Comparison of ENCODE assay signal across 14 cellular contexts in the genomic region with DNA sequence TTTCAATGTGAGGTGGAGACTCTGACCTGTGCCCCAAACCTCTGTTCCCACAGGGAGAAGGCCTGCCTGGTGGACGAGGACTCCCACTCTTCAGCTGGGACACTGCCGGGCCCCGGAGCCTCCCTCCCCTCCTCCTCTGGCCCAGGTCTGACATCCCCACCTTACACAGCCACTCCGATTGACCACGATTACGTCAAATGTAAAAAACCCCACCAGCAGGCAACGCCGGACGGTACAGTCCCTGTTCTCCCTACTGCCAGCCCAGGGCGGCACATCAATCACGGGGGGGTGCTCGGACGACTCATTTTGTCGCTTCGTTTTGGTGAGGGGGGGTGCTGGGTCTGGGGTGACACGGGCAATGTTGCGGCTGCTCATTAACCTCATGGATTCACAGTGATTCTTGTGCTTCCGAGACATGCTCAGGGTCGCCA.
DNase-seq lines count a peak whose midpoint lies in the region; ATAC-seq, FAIRE-seq and TF ChIP-seq lines count a peak whose summit lies in the region.
"Had no signal": no experiment of that assay in that cellular context is flagged by ENCODE, and none has a peak within 500 bp of the region (broad histone marks: within the 10 kb centered on the region; RNA-seq: fewer than 3 reads in every experiment).

No MANE protein-coding gene starts in this region.

- POLR2A ChIA-PET in HepG2 (lab: Yijun Ruan, JAX), result no interaction called here

- 96% methylated on average over 13 of the region's 19 CpGs for WGBS in HepG2 (ENCODE audit: low lambda C conversion rate)
- WGBS in sigmoid colon, 2 donors, result 96% methylated on average over 19 of the region's 19 CpGs

- TF ChIP-seq CTCF in HepG2 (CRISPR knock-in tag; IDR thresholded peaks at IDR 0.05), result no peak
- no peak for TF ChIP-seq CTCF in sigmoid colon (IDR thresholded peaks at IDR 0.05)

- intact Hi-C loops in HepG2 (cut with micrococcal nuclease; ENCODE audit: unreplicated experiment), result loop anchor here (10.0 kb wide), 1 partner anchor 47 kb away; no protein-coding TSS in a partner anchor
- intact Hi-C loops in sigmoid colon (cut with DNase I), result no loop called here

- CTCF ChIA-PET in HepG2 (lab: Yijun Ruan, JAX; ENCODE audit: low intra/inter-chr PET ratio, low total read pairs), result no interaction called here

- H4K20me1 ChIP-seq in HepG2 (ENCODE audit: insufficient read depth, low read length), result no peaks in the 10 kb centered on the region

- peak; percentile 39 for DNase-seq in activated effector memory CD4-positive, alpha-beta T cell treated with anti-CD3 and anti-CD28 coated beads, Interleukin-2, amount 50 U/mL, for 16 hours
- no peak for DNase-seq in activated effector memory CD4-positive, alpha-beta T cell treated with Interleukin-2 at 50 U/mL for 16 hours
- no peak for DNase-seq in HepG2 (ENCODE audit: low spot score)
- peak; percentile 48 for DNase-seq in sigmoid colon
- no peak for DNase-seq in substantia nigra (lab: John Stamatoyannopoulos, UW)
- no peak for DNase-seq in stimulated activated naive CD8-positive, alpha-beta T cell treated with anti-CD3 and anti-CD28 coated beads, Interleukin-15, Interleukin-2, amounts not matched to agents 100 U/mL and 50 U/mL, for 24 hours
- DNase-seq in RCC 7860 (ENCODE audit: low spot score), result no peak
- DNase-seq: 8988T; CD4-positive, CD25-positive, alpha-beta regulatory T cell; GM23248 had no signal

- H3K36me3 ChIP-seq in HepG2 (replicated peaks in 1 of 2; ENCODE audit: control insufficient read depth in 1 of 2, insufficient read depth in 2 of 2, low read length in 2 of 2) (peaks cover 37 to 88% of the 10 kb centered on the region in 2 experiments), sigmoid colon (peaks cover 5 to 75% (median 27%) of the 10 kb centered on the region in 4 donors)

- no peak overlapping the region for H3K4me2 ChIP-seq in HepG2 (ENCODE audit: low read depth, low read length)
- H3K4me2 ChIP-seq: BLaER1 treated with 17β-estradiol and CSF1 and Interleukin-3, amounts not matched to agents 10 nM and 100 nM had no signal

- TF ChIP-seq EP300 in HepG2 (IDR thresholded peaks at IDR 0.05; ENCODE audit: low read depth in 2 of 2, low read length in 2 of 2), result no peak
- TF ChIP-seq EP300 in HepG2 (CRISPR knock-in tag; IDR thresholded peaks at IDR 0.05; ENCODE audit: borderline replicate concordance), result no peak
- no peak for TF ChIP-seq EP300 in sigmoid colon (IDR thresholded peaks at IDR 0.05)

- in situ Hi-C loops in HepG2 (cut with HindIII; ENCODE audit: extremely low pct_ligation_motif_present, low pct_unique_long_range_greater_than_20kb), result no loop called here

- ATAC-seq in HepG2, result no peak
- no peak for ATAC-seq in stimulated activated naive CD8-positive, alpha-beta T cell treated with anti-CD3 and anti-CD28 coated beads, Interleukin-15, Interleukin-2, amounts not matched to agents 100 U/mL and 50 U/mL, for 24 hours
- ATAC-seq: HCT116 had no signal

- no peaks in the 10 kb centered on the region for H3K79me2 ChIP-seq in HepG2 (ENCODE audit: insufficient read depth, low read length)

- BruUV-seq in HepG2 (replicated peaks; lab: Mats Ljungman, UMichigan), result no TSS peak

- H2AFZ ChIP-seq in HepG2 (ENCODE audit: low read length), result no peak overlapping the region
- H2AFZ ChIP-seq: GM23248 had no signal

- H3K27ac ChIP-seq in HepG2 (ENCODE audit: extremely low read length, insufficient read depth, low read length), result no peak overlapping the region
- H3K27ac ChIP-seq in sigmoid colon, result no peak overlapping the region
- H3K27ac ChIP-seq in substantia nigra (ENCODE audit: low read depth, low read length, poor library complexity, severe bottlenecking), result no peak overlapping the region
- H3K27ac ChIP-seq: BLaER1 treated with 17β-estradiol and CSF1 and Interleukin-3, amounts not matched to agents 10 nM and 100 nM; GM23248 had no signal

- FAIRE-seq in HepG2 (lab: Jason Lieb, UNC) (no peak), RCC 7860 (lab: Jason Lieb, UNC) (no peak)
- FAIRE-seq: GM18507, H54 had no signal

- no peak for TF ChIP-seq RAD21 in HepG2 (CRISPR knock-in tag; IDR thresholded peaks at IDR 0.05)

- no peaks in the 10 kb centered on the region for H3K27me3 ChIP-seq in HepG2 (ENCODE audit: control insufficient read depth in 1 of 2, insufficient read depth in 2 of 2, low read length in 2 of 2)
- no peaks in the 10 kb centered on the region for H3K27me3 ChIP-seq in sigmoid colon
- H3K27me3 ChIP-seq: BLaER1 treated with 17β-estradiol and CSF1 and Interleukin-3, amounts not matched to agents 10 nM and 100 nM had no signal

- H3K4me1 ChIP-seq in HepG2 (ENCODE audit: insufficient read depth, low read length), result peaks cover 6% of the 10 kb centered on the region
- H3K4me1 ChIP-seq in sigmoid colon, result peaks cover 0 to 1% (median 0%) of the 10 kb centered on the region in 4 donors
- H3K4me1 ChIP-seq: BLaER1 treated with 17β-estradiol and CSF1 and Interleukin-3, amounts not matched to agents 10 nM and 100 nM had no signal

- H3K4me3 ChIP-seq in HepG2 (replicated peaks in 1 of 3; ENCODE audit: insufficient read depth in 1 of 3, low read depth in 2 of 3, low read length in 3 of 3), result no peak overlapping the region
- no peak overlapping the region for H3K4me3 ChIP-seq in sigmoid colon
- H3K4me3 ChIP-seq: BLaER1 treated with 17β-estradiol and CSF1 and Interleukin-3, amounts not matched to agents 10 nM and 100 nM; GM23248 had no signal

- H3K9ac ChIP-seq in HepG2 (ENCODE audit: insufficient read depth, low read depth, low read length), result no peak overlapping the region
- H3K9ac ChIP-seq: BLaER1 treated with 17β-estradiol and CSF1 and Interleukin-3, amounts not matched to agents 10 nM and 100 nM; GM23248 had no signal

- H3K9me3 ChIP-seq in HepG2 (ENCODE audit: low read length) (no peaks in the 10 kb centered on the region), sigmoid colon (no peaks in the 10 kb centered on the region)
- H3K9me3 ChIP-seq: BLaER1 treated with 17β-estradiol and CSF1 and Interleukin-3, amounts not matched to agents 10 nM and 100 nM had no signal

- TF ChIP-seq POLR2A in HepG2 (IDR thresholded peaks at IDR 0.05; ENCODE audit: insufficient read depth in 1 of 2, low read depth in 2 of 2, low read length in 2 of 2) (no peak), sigmoid colon (IDR thresholded peaks at IDR 0.05) (no peak)

TF ChIP-seq in HepG2, 621 proteins besides CTCF, POLR2A, EP300 and RAD21:
- peak; percentile 57 for TF ChIP-seq AGO2 (optimal IDR thresholded peaks at IDR 0.05; ENCODE audit: low read depth, low read length)
- no peak for TF ChIP-seq POLR2AphosphoS2 (IDR thresholded peaks at IDR 0.05; ENCODE audit: low read depth, low read length)

Comparison
In these comparisons a context has a peak if more than half of its experiments do, and no peak if none do; other contexts are left out.
1. DNase-seq: peak in activated effector memory CD4-positive, alpha-beta T cell treated with anti-CD3 and anti-CD28 coated beads, Interleukin-2, amount 50 U/mL, for 16 hours (single experiment) and sigmoid colon (single experiment); none in activated effector memory CD4-positive, alpha-beta T cell treated with Interleukin-2 at 50 U/mL for 16 hours (single experiment), HepG2 (single experiment), substantia nigra (0 of 49), stimulated activated naive CD8-positive, alpha-beta T cell treated with anti-CD3 and anti-CD28 coated beads, Interleukin-15, Interleukin-2, amounts not matched to agents 100 U/mL and 50 U/mL, for 24 hours (single experiment) and RCC 7860 (single experiment).